10 cellular contexts compared by ENCODE assay signal in genomic region chr3:119700269-119700919, GRCh38. TPM values are rescaled to one million over a fixed set of nuclear protein-coding genes. Genes with fewer than 3 reads are reported as not detected.
A peak's percentile ranks its signal among the peaks of the same experiment; 100 is the strongest.
DNase-seq lines count a peak whose midpoint lies in the region; ATAC-seq and TF ChIP-seq lines count a peak whose summit lies in the region.
"Had no signal": no experiment of that assay in that cellular context is flagged by ENCODE, and none has a peak within 500 bp of the region (broad histone marks: within the 10 kb centered on the region; RNA-seq: fewer than 3 reads in every experiment).

No MANE protein-coding gene starts in this region.

- peak overlapping the region; percentile 50; the same call in 1 of the 2 replicates for H2AFZ ChIP-seq in SK-N-SH (ENCODE audit: low read depth)

- no peaks in the 10 kb centered on the region for H3K27me3 ChIP-seq in SK-N-SH (ENCODE audit: insufficient read depth)

- H3K4me2 ChIP-seq in SK-N-SH = no peak overlapping the region

- H3K9me3 ChIP-seq in SK-N-SH = no peaks in the 10 kb centered on the region

- no peak for ATAC-seq in SK-N-SH treated with all-trans-retinoic acid at 6 μM for 48 hours
- ATAC-seq in HG03045 (IDR thresholded peaks at IDR 0.05; ENCODE audit: unreplicated experiment) = peak; percentile 40
- peak; percentile 49 for ATAC-seq in memory B cell (ENCODE audit: low read depth)
- no peak for ATAC-seq in GM21360 (IDR thresholded peaks at IDR 0.05; ENCODE audit: unreplicated experiment)

- peaks cover 4% of the 10 kb centered on the region for H3F3A ChIP-seq in SK-N-SH (replicated peaks; ENCODE audit: insufficient read depth)

- no peaks in the 10 kb centered on the region for H4K20me1 ChIP-seq in SK-N-SH (ENCODE audit: insufficient read depth)

- TF ChIP-seq EP300 in SK-N-SH (IDR thresholded peaks at IDR 0.05; ENCODE audit: borderline replicate concordance in 1 of 2, low read depth in 1 of 2, low read length in 1 of 2) = no peak

- no peak overlapping the region for H3K4me3 ChIP-seq in SK-N-SH (ENCODE audit: low read depth in 2 of 2, low read length in 1 of 2)
- H3K4me3 ChIP-seq: SK-N-MC had no signal

- POLR2A ChIA-PET in SK-N-SH (lab: Yijun Ruan, JAX) = no interaction called here
- POLR2A ChIA-PET in activated CD4-positive, alpha-beta memory T cell treated with anti-CD3 and anti-CD28 coated beads, Interleukin-2, amount 10 ng/mL, durations not matched to agents 7 days and 5 days (lab: Charles Lee) = interaction anchor here (1.6 kb wide), 2 partner anchors 24 to 395 kb away, joined by 4 read pairs; partner anchors contain the start of gene COX17

- H3K9me2 ChIP-seq in SK-N-SH = no peaks in the 10 kb centered on the region

- H3K4me1 ChIP-seq in SK-N-SH (ENCODE audit: control insufficient read depth in 1 of 2, insufficient read depth in 2 of 2, low read depth in 1 of 2, low read length in 1 of 2) = peaks cover 0 to 2% of the 10 kb centered on the region in 2 experiments; a peak in 3 of 4 replicates

- peak overlapping the region; percentile 57 for H3K27ac Mint-ChIP-seq in activated CD4-positive, alpha-beta memory T cell treated with anti-CD3 and anti-CD28 coated beads, Interleukin-2, amount 10 ng/mL, durations not matched to agents 7 days and 5 days
- peak overlapping the region; percentile 91 for H3K27ac Mint-ChIP-seq in memory B cell

- H3K27ac ChIP-seq in SK-N-SH (ENCODE audit: low read depth in 2 of 2, low read length in 1 of 2) = no peak overlapping the region
- H3K27ac ChIP-seq: SK-N-MC had no signal

- peaks cover 4% of the 10 kb centered on the region for H3K9me3 Mint-ChIP-seq in activated CD4-positive, alpha-beta memory T cell treated with anti-CD3 and anti-CD28 coated beads, Interleukin-2, amount 10 ng/mL, durations not matched to agents 7 days and 5 days
- H3K9me3 Mint-ChIP-seq in memory B cell = no peaks in the 10 kb centered on the region

- H3K36me3 Mint-ChIP-seq in activated CD4-positive, alpha-beta memory T cell treated with anti-CD3 and anti-CD28 coated beads, Interleukin-2, amount 10 ng/mL, durations not matched to agents 7 days and 5 days (ENCODE audit: low read depth) = peaks cover 6% of the 10 kb centered on the region
- no peaks in the 10 kb centered on the region for H3K36me3 Mint-ChIP-seq in memory B cell

- CTCF ChIA-PET in SK-N-SH (lab: Yijun Ruan, JAX) = interaction anchor here (1.0 to 1.2 kb wide), 2 partner anchors 10 to 19 kb away, joined by 3 to 4 read pairs; no protein-coding TSS in a partner anchor
- CTCF ChIA-PET in activated CD4-positive, alpha-beta memory T cell treated with anti-CD3 and anti-CD28 coated beads, Interleukin-2, amount 10 ng/mL, durations not matched to agents 7 days and 5 days (lab: Charles Lee) = interaction anchor here (1.2 kb wide), 1 partner anchor 10 kb away, joined by 4 read pairs; no protein-coding TSS in a partner anchor

- H3K9ac ChIP-seq in SK-N-SH = no peak overlapping the region

- TF ChIP-seq CTCF in SK-N-SH (IDR thresholded peaks at IDR 0.05) = no peak

- no peak for TF ChIP-seq RAD21 in SK-N-SH (IDR thresholded peaks at IDR 0.05; ENCODE audit: low read length)

- peaks cover 15% of the 10 kb centered on the region for H3K27me3 Mint-ChIP-seq in activated CD4-positive, alpha-beta memory T cell treated with anti-CD3 and anti-CD28 coated beads, Interleukin-2, amount 10 ng/mL, durations not matched to agents 7 days and 5 days
- H3K27me3 Mint-ChIP-seq in memory B cell = no peaks in the 10 kb centered on the region

- DNase-seq in SK-N-SH (no peak), memory B cell (ENCODE audit: low spot score in 2 of 2) (peak; percentile 15 to 51), midbrain (lab: John Stamatoyannopoulos, UW) (no peak), mucosa of gallbladder (ENCODE audit: low spot score) (no peak)
- peak; percentile 28 for DNase-seq in activated CD4-positive, alpha-beta memory T cell treated with anti-CD3 and anti-CD28 coated beads, Interleukin-2, amount 10 ng/mL, durations not matched to agents 7 days and 5 days

- 95% methylated on average over 4 of the region's 4 CpGs for WGBS in SK-N-SH (ENCODE audit: low lambda C conversion rate)

- H3K36me3 ChIP-seq in SK-N-SH (replicated peaks in 1 of 2; ENCODE audit: control insufficient read depth in 1 of 2, insufficient read depth in 2 of 2, low read length in 1 of 2) = no peaks in the 10 kb centered on the region

- no peak overlapping the region for H3K4me3 Mint-ChIP-seq in activated CD4-positive, alpha-beta memory T cell treated with anti-CD3 and anti-CD28 coated beads, Interleukin-2, amount 10 ng/mL, durations not matched to agents 7 days and 5 days
- peak overlapping the region; percentile 33 for H3K4me3 Mint-ChIP-seq in memory B cell

- no peaks in the 10 kb centered on the region for H3K79me2 ChIP-seq in SK-N-SH (ENCODE audit: insufficient read depth)

- H3K4me1 Mint-ChIP-seq in activated CD4-positive, alpha-beta memory T cell treated with anti-CD3 and anti-CD28 coated beads, Interleukin-2, amount 10 ng/mL, durations not matched to agents 7 days and 5 days = peaks cover 37% of the 10 kb centered on the region
- H3K4me1 Mint-ChIP-seq in memory B cell = peaks cover 32% of the 10 kb centered on the region

TF ChIP-seq in SK-N-SH, 30 proteins besides CTCF, POLR2A, EP300 and RAD21 (continues in another document):
- no peak for TF ChIP-seq GATA2 (CRISPR knock-in tag; IDR thresholded peaks at IDR 0.05)
- TF ChIP-seq USF2 (IDR thresholded peaks at IDR 0.05; ENCODE audit: borderline replicate concordance, low read depth, low read length) = no peak
- TF ChIP-seq EZH2phosphoT487 (IDR thresholded peaks at IDR 0.05; ENCODE audit: borderline replicate concordance, low read depth) = no peak
- TF ChIP-seq TCF12 (IDR thresholded peaks at IDR 0.05) = no peak
- no peak for TF ChIP-seq MXI1 (IDR thresholded peaks at IDR 0.05; ENCODE audit: low read depth, low read length)
- TF ChIP-seq ELF1 (IDR thresholded peaks at IDR 0.05) = peak; percentile 44
- TF ChIP-seq IRF3 (IDR thresholded peaks at IDR 0.05; ENCODE audit: low read depth, low read length) = no peak

TF ChIP-seq in SK-N-SH treated with all-trans-retinoic acid at 6 μM for 48 hours, 23 proteins besides CTCF, POLR2A, EP300 and RAD21 (continues in another document):
- TF ChIP-seq BACH2 (CRISPR knock-in tag; IDR thresholded peaks at IDR 0.05; ENCODE audit: borderline replicate concordance) = no peak
- no peak for TF ChIP-seq ZFP30 (CRISPR knock-in tag; IDR thresholded peaks at IDR 0.05)
- no peak for TF ChIP-seq ISL1 (CRISPR knock-in tag; IDR thresholded peaks at IDR 0.05)
- no peak for TF ChIP-seq OSR1 (CRISPR knock-in tag; IDR thresholded peaks at IDR 0.05)
- no peak for TF ChIP-seq ARNTL (CRISPR knock-in tag; IDR thresholded peaks at IDR 0.05; ENCODE audit: borderline replicate concordance, low read depth)
- no peak for TF ChIP-seq ZNF70 (CRISPR knock-in tag; IDR thresholded peaks at IDR 0.05)
- TF ChIP-seq CREB5 (CRISPR knock-in tag; IDR thresholded peaks at IDR 0.05; ENCODE audit: low read depth) = no peak
- TF ChIP-seq GLIS3 (CRISPR knock-in tag; IDR thresholded peaks at IDR 0.05) = no peak
- no peak for TF ChIP-seq PATZ1 (CRISPR knock-in tag; IDR thresholded peaks at IDR 0.05; ENCODE audit: borderline replicate concordance)

RNA-seq across cellular contexts. Expression of gene CFAP91, which starts 2.4 kb away (rescaled TPM):
- polyA plus RNA-seq in SK-N-SH (2012; rRNA removed) = 3.7 and 6.3 TPM in 2 replicates
- 2.6 and 3.4 TPM in 2 replicates for polyA plus RNA-seq in SK-N-SH (2012; cell fraction: cytosol; rRNA removed)
- 18.0 and 29.7 TPM in 2 replicates for polyA plus RNA-seq in SK-N-SH (2012; cell fraction: nucleus; rRNA removed)
- not detected for total RNA-seq in activated CD4-positive, alpha-beta memory T cell treated with anti-CD3 and anti-CD28 coated beads, Interleukin-2, amount 10 ng/mL, durations not matched to agents 7 days and 5 days
- total RNA-seq in mucosa of gallbladder = 6.7 TPM
- polyA plus RNA-seq: AG04450 had no signal

RNA-seq across cellular contexts. Expression of gene COX17, which starts 23.2 kb away (rescaled TPM):
- 15.1 and 21.5 TPM in 2 replicates for polyA plus RNA-seq in SK-N-SH (2012; rRNA removed)
- 19.7 and 24.6 TPM in 2 replicates for polyA plus RNA-seq in SK-N-SH (2012; cell fraction: cytosol; rRNA removed)
- 3.6 and 8.3 TPM in 2 replicates for polyA plus RNA-seq in SK-N-SH (2012; cell fraction: nucleus; rRNA removed)
- 10 to 100 TPM; 63.7 to 69.8 TPM for total RNA-seq in activated CD4-positive, alpha-beta memory T cell treated with anti-CD3 and anti-CD28 coated beads, Interleukin-2, amount 10 ng/mL, durations not matched to agents 7 days and 5 days
- 45.1 TPM for total RNA-seq in mucosa of gallbladder

RNA-seq across cellular contexts. Expression of gene POPDC2, which starts 40.0 kb away (rescaled TPM):
- polyA plus RNA-seq in SK-N-SH (2012; rRNA removed) = 19.9 and 38.8 TPM in 2 replicates
- polyA plus RNA-seq in SK-N-SH (2012; cell fraction: cytosol; rRNA removed) = 21.0 and 24.0 TPM in 2 replicates
- polyA plus RNA-seq in SK-N-SH (2012; cell fraction: nucleus; rRNA removed) = 45.1 and 48.3 TPM in 2 replicates
- 1 to 10 TPM; 2.4 to 3.2 TPM for total RNA-seq in activated CD4-positive, alpha-beta memory T cell treated with anti-CD3 and anti-CD28 coated beads, Interleukin-2, amount 10 ng/mL, durations not matched to agents 7 days and 5 days
- 53.2 TPM for total RNA-seq in mucosa of gallbladder

Comparison
In these comparisons a context has a peak if more than half of its experiments do, and no peak if none do; other contexts are left out.
1. DNase-seq: peak in activated CD4-positive, alpha-beta memory T cell treated with anti-CD3 and anti-CD28 coated beads, Interleukin-2, amount 10 ng/mL, durations not matched to agents 7 days and 5 days (single experiment) and memory B cell (2 of 2); none in SK-N-SH (single experiment), midbrain (single experiment) and mucosa of gallbladder (single experiment).
2. ATAC-seq: peak in HG03045 (single experiment) and memory B cell (single experiment); none in SK-N-SH treated with all-trans-retinoic acid at 6 μM for 48 hours (single experiment) and GM21360 (single experiment).
3. RNA of gene POPDC2, which starts 40.0 kb away (total RNA-seq): 53.2 TPM in mucosa of gallbladder (single experiment); 2.4 to 3.2 TPM in activated CD4-positive, alpha-beta memory T cell treated with anti-CD3 and anti-CD28 coated beads, Interleukin-2, amount 10 ng/mL, durations not matched to agents 7 days and 5 days; every median in the first group is over 10 times any median in the second.